8 cellular contexts compared by ENCODE assay signal in genomic region chr12:118375348-118375747, GRCh38. TPM values are rescaled to one million over a fixed set of nuclear protein-coding genes. Genes with fewer than 3 reads are reported as not detected.
DNase-seq lines count a peak whose midpoint lies in the region; ATAC-seq and TF ChIP-seq lines count a peak whose summit lies in the region.

No MANE protein-coding gene starts in this region.

- peaks cover 7% of the 10 kb centered on the region for H3K4me1 Mint-ChIP-seq in Caco-2 (ENCODE audit: low read depth, unreplicated experiment)

- CTCF ChIA-PET in Caco-2 (lab: Charles Lee) (interaction anchor here (0.7 to 2.3 kb wide), 6 partner anchors 16 to 254 kb away, joined by 4 to 10 read pairs (median 6); no protein-coding TSS in a partner anchor), OCI-LY7 (lab: Charles Lee; ENCODE audit: unreplicated experiment) (interaction anchor here (1.0 to 2.7 kb wide), 3 partner anchors 21 to 209 kb away, joined by 3 to 12 read pairs (median 3); no protein-coding TSS in a partner anchor)

- H3K27me3 ChIP-seq in Caco-2 (replicated peaks; ENCODE audit: control insufficient read depth, insufficient read depth, low read length) (no peaks in the 10 kb centered on the region), esophagus squamous epithelium (no peaks in the 10 kb centered on the region)

- peaks cover 5% of the 10 kb centered on the region; the same call in 1 of the 2 replicates for H4K20me1 ChIP-seq in OCI-LY7 (ENCODE audit: insufficient read depth, low read length)

- peaks cover 36% of the 10 kb centered on the region for H3K79me2 ChIP-seq in OCI-LY7 (ENCODE audit: insufficient read depth, low read depth, low read length)

- H3K9me3 ChIP-seq in Caco-2 = no peaks in the 10 kb centered on the region
- no peaks in the 10 kb centered on the region for H3K9me3 ChIP-seq in OCI-LY7 (ENCODE audit: low read length)
- H3K9me3 ChIP-seq in esophagus squamous epithelium = no peaks in the 10 kb centered on the region

- DNase-seq in Caco-2 (no peak), OCI-LY7 (ENCODE audit: low spot score) (no peak), esophagus squamous epithelium (lab: John Stamatoyannopoulos, UW) (no peak), pons (ENCODE audit: low spot score) (peak; percentile 65), mesenteric fat pad (ENCODE audit: low spot score) (no peak), epidermal melanocyte (ENCODE audit: insufficient read length, low spot score) (no peak), SKM-1 treated with dmso at 0.1 percent for 144 hours (lab: John Stamatoyannopoulos, UW; ENCODE audit: unreplicated experiment) (no peak)

- BruUV-seq in Caco-2 (replicated peaks; lab: Mats Ljungman, UMichigan) (TSS peak; percentile 58), OCI-LY7 (replicated peaks; lab: Mats Ljungman, UMichigan) (no TSS peak)

- peaks cover 18% of the 10 kb centered on the region for H3K36me3 Mint-ChIP-seq in Caco-2 (ENCODE audit: insufficient read depth, unreplicated experiment)

- no peak for ATAC-seq in HG03520 (IDR thresholded peaks at IDR 0.05; ENCODE audit: unreplicated experiment)

- H3K36me3 ChIP-seq in Caco-2 (ENCODE audit: control insufficient read depth, insufficient read depth, low read length) (no peaks in the 10 kb centered on the region; the same call in 1 of the 2 replicates), OCI-LY7 (ENCODE audit: insufficient read depth, low read length) (peaks cover 16% of the 10 kb centered on the region), esophagus squamous epithelium (peaks cover 0 to 18% (median 8%) of the 10 kb centered on the region in 3 donors)

- no peaks in the 10 kb centered on the region for H3K27me3 Mint-ChIP-seq in Caco-2 (ENCODE audit: insufficient read depth, unreplicated experiment)

- TF ChIP-seq CTCF in Caco-2 (IDR thresholded peaks at IDR 0.05; ENCODE audit: insufficient read depth in 1 of 2, low read depth in 1 of 2, low read length in 1 of 2, severe bottlenecking in 1 of 2, unreplicated experiment in 1 of 2) (no peak), OCI-LY7 (conservative IDR thresholded peaks at IDR 0.05; ENCODE audit: low read length) (no peak), esophagus squamous epithelium (IDR thresholded peaks at IDR 0.05) (no peak)

- H3K9me2 ChIP-seq in OCI-LY7 (ENCODE audit: insufficient read depth, low read length) = no peaks in the 10 kb centered on the region

- H3K4me3 Mint-ChIP-seq in Caco-2 (ENCODE audit: unreplicated experiment) = peak overlapping the region; percentile 70

- TF ChIP-seq POLR2A in esophagus squamous epithelium (IDR thresholded peaks at IDR 0.05) = no peak

- 69% methylated on average over 10 of the region's 10 CpGs for WGBS in esophagus squamous epithelium, 2 donors

- no peaks in the 10 kb centered on the region for H3K9me3 Mint-ChIP-seq in Caco-2 (ENCODE audit: unreplicated experiment)

- intact Hi-C loops in Caco-2 (cut with micrococcal nuclease; ENCODE audit: unreplicated experiment) (no loop called here), OCI-LY7 (cut with micrococcal nuclease; ENCODE audit: unreplicated experiment) (no loop called here), esophagus squamous epithelium (cut with DNase I) (loop anchor here (5.0 kb wide), 2 partner anchors 193 to 253 kb away; no protein-coding TSS in a partner anchor)

- POLR2A ChIA-PET in Caco-2 (lab: Charles Lee) = no interaction called here
- POLR2A ChIA-PET in OCI-LY7 (lab: Charles Lee) = interaction anchor here (1.0 to 2.7 kb wide), 4 partner anchors 17 to 310 kb away, joined by 3 to 21 read pairs (median 4); no protein-coding TSS in a partner anchor

- H2AFZ ChIP-seq in OCI-LY7 (ENCODE audit: low read length) = peak overlapping the region; percentile 86; the same call in 1 of the 2 replicates

- peak overlapping the region; percentile 97 for H3K27ac Mint-ChIP-seq in Caco-2 (ENCODE audit: unreplicated experiment)

- H3K4me1 ChIP-seq in Caco-2 (peaks cover 7% of the 10 kb centered on the region; the same call in 1 of the 2 replicates), OCI-LY7 (ENCODE audit: insufficient read depth, low read length, poor library complexity, severe bottlenecking) (peaks cover 33% of the 10 kb centered on the region), esophagus squamous epithelium (peaks cover 14 to 65% (median 27%) of the 10 kb centered on the region in 3 donors)

- H3K4me3 ChIP-seq in Caco-2 (ENCODE audit: low read depth, low read length) (no peak overlapping the region; the same call in 1 of the 2 replicates), OCI-LY7 (ENCODE audit: low read depth, low read length, poor library complexity, severe bottlenecking) (peak overlapping the region; percentile 75), esophagus squamous epithelium (peak overlapping the region in 2 of 4 donors; percentile 74 to 89)

- peak overlapping the region; percentile 97 for H3K4me2 ChIP-seq in OCI-LY7 (ENCODE audit: low read length)

- H3K27ac ChIP-seq in OCI-LY7 (ENCODE audit: low read depth, low read length, poor library complexity, severe bottlenecking) (no peak overlapping the region), esophagus squamous epithelium (peak overlapping the region in 3 of 4 donors; percentile 92 to 97 (median 94))

RNA-seq across cellular contexts. Expression of gene SUDS3, which starts 1.0 kb away (rescaled TPM):
- total RNA-seq in Caco-2 (2022) = 39.1 and 42.8 TPM in 2 replicates
- 33.8 and 34.4 TPM in 2 replicates for total RNA-seq in OCI-LY7 (2014; rRNA removed; shearing (Covaris generic))
- 39.1 and 45.2 TPM in 2 replicates for total RNA-seq in OCI-LY7 (2022)
- total RNA-seq in esophagus squamous epithelium = 10 to 100 TPM; 43.3 to 55.0 (median 44.8) TPM
- 22.7 TPM for total RNA-seq in mesenteric fat pad

RNA-seq across cellular contexts. Expression of gene TAOK3, which starts 2.6 kb away (rescaled TPM):
- total RNA-seq in Caco-2 (2022) (16.5 and 17.7 TPM in 2 replicates), OCI-LY7 (2022) (56.0 and 56.9 TPM in 2 replicates), esophagus squamous epithelium (10 to 100 TPM; 13.7 to 27.7 (median 21.1) TPM), mesenteric fat pad (42.9 TPM)
- 30.7 and 48.4 TPM in 2 replicates for total RNA-seq in OCI-LY7 (2014; rRNA removed; shearing (Covaris generic))
